1 cellular context compared by ENCODE assay signal in the genomic region with DNA sequence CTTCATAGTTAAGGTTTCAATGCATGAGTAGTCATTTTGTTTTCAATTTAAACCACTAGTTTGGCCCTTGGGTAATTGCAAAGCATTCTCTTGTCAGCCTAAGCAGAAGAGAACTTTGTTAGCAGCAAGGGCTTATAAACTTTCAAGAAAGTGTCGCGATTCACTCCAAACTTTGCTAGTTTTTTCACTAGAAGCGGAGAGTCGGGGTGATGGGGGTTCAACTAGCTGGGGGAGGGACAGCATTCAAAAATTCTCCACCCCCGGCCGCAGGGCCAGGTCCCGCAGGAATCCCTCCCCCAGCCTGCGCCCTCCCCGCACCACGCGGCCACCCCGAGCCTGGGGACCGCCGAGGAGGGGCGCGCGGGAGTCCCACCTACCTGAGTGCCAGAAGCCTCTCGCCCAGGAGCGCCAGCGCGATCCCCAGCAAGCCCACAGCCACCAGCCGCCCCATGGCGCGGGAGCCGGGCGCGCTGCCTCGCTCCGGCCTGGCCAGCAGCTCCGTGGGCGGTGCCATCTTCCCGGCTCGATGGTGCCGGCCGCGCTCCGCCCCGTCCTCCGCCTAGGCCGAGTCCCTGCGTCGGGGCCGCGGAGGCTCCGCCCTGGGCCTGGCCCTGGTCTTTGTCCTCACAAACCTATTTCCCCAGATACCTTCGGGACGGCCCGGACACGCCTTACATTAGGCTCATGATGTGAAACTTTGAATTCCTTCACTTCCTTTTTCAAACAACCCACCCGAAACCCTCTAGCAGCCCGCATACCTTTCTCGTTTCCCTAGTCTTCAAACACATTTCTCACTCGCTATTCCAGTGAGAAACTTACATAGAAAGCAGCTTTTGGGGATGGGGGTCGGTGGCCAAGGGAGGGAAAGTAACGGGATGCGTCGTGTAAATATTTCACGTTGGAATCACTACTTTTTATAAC.
TF ChIP-seq lines count a peak whose summit lies in the region.

A gene (minus strand): TSS at position 528 of the 921 bp plus-strand sequence. CDS start 77 bp downstream, at position 451.

TF ChIP-seq in HepG2, 621 proteins besides CTCF, POLR2A, EP300 and RAD21 (continued from another document and continues in another):
- TF ChIP-seq, protein P1, sequence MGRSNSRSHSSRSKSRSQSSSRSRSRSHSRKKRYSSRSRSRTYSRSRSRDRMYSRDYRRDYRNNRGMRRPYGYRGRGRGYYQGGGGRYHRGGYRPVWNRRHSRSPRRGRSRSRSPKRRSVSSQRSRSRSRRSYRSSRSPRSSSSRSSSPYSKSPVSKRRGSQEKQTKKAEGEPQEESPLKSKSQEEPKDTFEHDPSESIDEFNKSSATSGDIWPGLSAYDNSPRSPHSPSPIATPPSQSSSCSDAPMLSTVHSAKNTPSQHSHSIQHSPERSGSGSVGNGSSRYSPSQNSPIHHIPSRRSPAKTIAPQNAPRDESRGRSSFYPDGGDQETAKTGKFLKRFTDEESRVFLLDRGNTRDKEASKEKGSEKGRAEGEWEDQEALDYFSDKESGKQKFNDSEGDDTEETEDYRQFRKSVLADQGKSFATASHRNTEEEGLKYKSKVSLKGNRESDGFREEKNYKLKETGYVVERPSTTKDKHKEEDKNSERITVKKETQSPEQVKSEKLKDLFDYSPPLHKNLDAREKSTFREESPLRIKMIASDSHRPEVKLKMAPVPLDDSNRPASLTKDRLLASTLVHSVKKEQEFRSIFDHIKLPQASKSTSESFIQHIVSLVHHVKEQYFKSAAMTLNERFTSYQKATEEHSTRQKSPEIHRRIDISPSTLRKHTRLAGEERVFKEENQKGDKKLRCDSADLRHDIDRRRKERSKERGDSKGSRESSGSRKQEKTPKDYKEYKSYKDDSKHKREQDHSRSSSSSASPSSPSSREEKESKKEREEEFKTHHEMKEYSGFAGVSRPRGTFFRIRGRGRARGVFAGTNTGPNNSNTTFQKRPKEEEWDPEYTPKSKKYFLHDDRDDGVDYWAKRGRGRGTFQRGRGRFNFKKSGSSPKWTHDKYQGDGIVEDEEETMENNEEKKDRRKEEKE (IDR thresholded peaks at IDR 0.05): no peak
- peak; percentile 65; the same call in 1 of the 2 replicates for TF ChIP-seq ZSCAN9 (CRISPR knock-in tag; IDR thresholded peaks at IDR 0.05; ENCODE audit: borderline replicate concordance)
- TF ChIP-seq ZFP36 (IDR thresholded peaks at IDR 0.05; ENCODE audit: borderline replicate concordance, low read depth, low read length, partially characterized antibody): no peak
- TF ChIP-seq KDM1A (CRISPR knock-in tag; IDR thresholded peaks at IDR 0.05): no peak
- TF ChIP-seq NFIB (CRISPR knock-in tag; IDR thresholded peaks at IDR 0.05; ENCODE audit: borderline replicate concordance): no peak
- TF ChIP-seq ZNF350 (CRISPR knock-in tag; IDR thresholded peaks at IDR 0.05; ENCODE audit: borderline replicate concordance, low read depth): no peak
- TF ChIP-seq MYC (CRISPR knock-in tag; IDR thresholded peaks at IDR 0.05; ENCODE audit: borderline replicate concordance): peak; percentile 95
- no peak for TF ChIP-seq ZC3H13 (CRISPR knock-in tag; IDR thresholded peaks at IDR 0.05)
- 0 out of 2 replicates have a peak, but pooled peaks have one; percentile 30 for TF ChIP-seq MYNN (CRISPR knock-in tag; IDR thresholded peaks at IDR 0.05; ENCODE audit: low read depth)
- no peak for TF ChIP-seq NAIF1 (CRISPR knock-in tag; IDR thresholded peaks at IDR 0.05; ENCODE audit: borderline replicate concordance)
- TF ChIP-seq, protein P2, sequence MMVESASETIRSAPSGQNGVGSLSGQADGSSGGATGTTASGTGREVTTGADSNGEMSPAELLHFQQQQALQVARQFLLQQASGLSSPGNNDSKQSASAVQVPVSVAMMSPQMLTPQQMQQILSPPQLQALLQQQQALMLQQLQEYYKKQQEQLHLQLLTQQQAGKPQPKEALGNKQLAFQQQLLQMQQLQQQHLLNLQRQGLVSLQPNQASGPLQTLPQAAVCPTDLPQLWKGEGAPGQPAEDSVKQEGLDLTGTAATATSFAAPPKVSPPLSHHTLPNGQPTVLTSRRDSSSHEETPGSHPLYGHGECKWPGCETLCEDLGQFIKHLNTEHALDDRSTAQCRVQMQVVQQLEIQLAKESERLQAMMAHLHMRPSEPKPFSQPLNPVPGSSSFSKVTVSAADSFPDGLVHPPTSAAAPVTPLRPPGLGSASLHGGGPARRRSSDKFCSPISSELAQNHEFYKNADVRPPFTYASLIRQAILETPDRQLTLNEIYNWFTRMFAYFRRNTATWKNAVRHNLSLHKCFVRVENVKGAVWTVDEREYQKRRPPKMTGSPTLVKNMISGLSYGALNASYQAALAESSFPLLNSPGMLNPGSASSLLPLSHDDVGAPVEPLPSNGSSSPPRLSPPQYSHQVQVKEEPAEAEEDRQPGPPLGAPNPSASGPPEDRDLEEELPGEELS (CRISPR knock-in tag; IDR thresholded peaks at IDR 0.05): peak; percentile 67
- TF ChIP-seq, protein P3, sequence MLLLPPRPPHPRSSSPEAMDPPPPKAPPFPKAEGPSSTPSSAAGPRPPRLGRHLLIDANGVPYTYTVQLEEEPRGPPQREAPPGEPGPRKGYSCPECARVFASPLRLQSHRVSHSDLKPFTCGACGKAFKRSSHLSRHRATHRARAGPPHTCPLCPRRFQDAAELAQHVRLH (CRISPR knock-in tag; IDR thresholded peaks at IDR 0.05; ENCODE audit: borderline replicate concordance, low read depth): no peak; the same call in none of the 2 replicates
- peak; percentile 87; the same call in 1 of the 2 replicates for TF ChIP-seq ZNF616 (CRISPR knock-in tag; IDR thresholded peaks at IDR 0.05; ENCODE audit: low read depth)
- TF ChIP-seq ZNF234 (CRISPR knock-in tag; conservative IDR thresholded peaks at IDR 0.05): no peak
- TF ChIP-seq THAP11 (CRISPR knock-in tag; IDR thresholded peaks at IDR 0.05): peak; percentile 74
- no peak for TF ChIP-seq ISX (CRISPR knock-in tag; conservative IDR thresholded peaks at IDR 0.05)
- peak; percentile 80 for TF ChIP-seq BCL6 (CRISPR knock-in tag; IDR thresholded peaks at IDR 0.05)
- peak; percentile 69; the same call in 1 of the 2 replicates for TF ChIP-seq NKX3-1 (CRISPR knock-in tag; IDR thresholded peaks at IDR 0.05)
- TF ChIP-seq KAT7 (CRISPR knock-in tag; IDR thresholded peaks at IDR 0.05; ENCODE audit: borderline replicate concordance): peak; percentile 96
- TF ChIP-seq ARHGAP35 (CRISPR knock-in tag; IDR thresholded peaks at IDR 0.05; ENCODE audit: borderline replicate concordance): no peak
- TF ChIP-seq ZBTB21 (CRISPR knock-in tag; IDR thresholded peaks at IDR 0.05): no peak; the same call in 1 of the 2 replicates
- no peak for TF ChIP-seq ZNF746 (CRISPR knock-in tag; IDR thresholded peaks at IDR 0.05)
- no peak for TF ChIP-seq ZNF713 (CRISPR knock-in tag; IDR thresholded peaks at IDR 0.05)
- peak; percentile 50; the same call in 1 of the 2 replicates for TF ChIP-seq SP2 (CRISPR knock-in tag; IDR thresholded peaks at IDR 0.05)
- TF ChIP-seq, protein P4, sequence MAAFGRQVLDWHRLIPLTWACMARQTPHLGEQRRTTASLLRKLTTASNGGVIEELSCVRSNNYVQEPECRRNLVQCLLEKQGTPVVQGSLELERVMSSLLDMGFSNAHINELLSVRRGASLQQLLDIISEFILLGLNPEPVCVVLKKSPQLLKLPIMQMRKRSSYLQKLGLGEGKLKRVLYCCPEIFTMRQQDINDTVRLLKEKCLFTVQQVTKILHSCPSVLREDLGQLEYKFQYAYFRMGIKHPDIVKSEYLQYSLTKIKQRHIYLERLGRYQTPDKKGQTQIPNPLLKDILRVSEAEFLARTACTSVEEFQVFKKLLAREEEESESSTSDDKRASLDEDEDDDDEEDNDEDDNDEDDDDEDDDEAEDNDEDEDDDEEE (CRISPR knock-in tag; IDR thresholded peaks at IDR 0.05): no peak
- peak; percentile 28; the same call in 1 of the 2 replicates for TF ChIP-seq SIX4 (CRISPR knock-in tag; IDR thresholded peaks at IDR 0.05)
- TF ChIP-seq, protein P5, sequence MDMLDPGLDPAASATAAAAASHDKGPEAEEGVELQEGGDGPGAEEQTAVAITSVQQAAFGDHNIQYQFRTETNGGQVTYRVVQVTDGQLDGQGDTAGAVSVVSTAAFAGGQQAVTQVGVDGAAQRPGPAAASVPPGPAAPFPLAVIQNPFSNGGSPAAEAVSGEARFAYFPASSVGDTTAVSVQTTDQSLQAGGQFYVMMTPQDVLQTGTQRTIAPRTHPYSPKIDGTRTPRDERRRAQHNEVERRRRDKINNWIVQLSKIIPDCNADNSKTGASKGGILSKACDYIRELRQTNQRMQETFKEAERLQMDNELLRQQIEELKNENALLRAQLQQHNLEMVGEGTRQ (IDR thresholded peaks at IDR 0.05; ENCODE audit: low read depth, low read length): no peak
- TF ChIP-seq, protein P5 (CRISPR knock-in tag; IDR thresholded peaks at IDR 0.05; ENCODE audit: borderline replicate concordance): no peak
- TF ChIP-seq ZFAT (CRISPR knock-in tag; conservative IDR thresholded peaks at IDR 0.05): no peak
- no peak; the same call in 1 of the 2 replicates for TF ChIP-seq ZNF460 (CRISPR knock-in tag; IDR thresholded peaks at IDR 0.05; ENCODE audit: borderline replicate concordance)
- peak; percentile 72; the same call in 1 of the 2 replicates for TF ChIP-seq ZNF331 (CRISPR knock-in tag; IDR thresholded peaks at IDR 0.05)
- TF ChIP-seq ZMYM4 (CRISPR knock-in tag; IDR thresholded peaks at IDR 0.05): peak; percentile 93
- TF ChIP-seq HOXA3 (CRISPR knock-in tag; IDR thresholded peaks at IDR 0.05): peak; percentile 90
- TF ChIP-seq, protein P6, sequence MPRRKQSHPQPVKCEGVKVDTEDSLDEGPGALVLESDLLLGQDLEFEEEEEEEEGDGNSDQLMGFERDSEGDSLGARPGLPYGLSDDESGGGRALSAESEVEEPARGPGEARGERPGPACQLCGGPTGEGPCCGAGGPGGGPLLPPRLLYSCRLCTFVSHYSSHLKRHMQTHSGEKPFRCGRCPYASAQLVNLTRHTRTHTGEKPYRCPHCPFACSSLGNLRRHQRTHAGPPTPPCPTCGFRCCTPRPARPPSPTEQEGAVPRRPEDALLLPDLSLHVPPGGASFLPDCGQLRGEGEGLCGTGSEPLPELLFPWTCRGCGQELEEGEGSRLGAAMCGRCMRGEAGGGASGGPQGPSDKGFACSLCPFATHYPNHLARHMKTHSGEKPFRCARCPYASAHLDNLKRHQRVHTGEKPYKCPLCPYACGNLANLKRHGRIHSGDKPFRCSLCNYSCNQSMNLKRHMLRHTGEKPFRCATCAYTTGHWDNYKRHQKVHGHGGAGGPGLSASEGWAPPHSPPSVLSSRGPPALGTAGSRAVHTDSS (CRISPR knock-in tag; conservative IDR thresholded peaks at IDR 0.05): 0 out of 2 replicates have a peak, but pooled peaks have one; percentile 76
- TF ChIP-seq, protein P7, sequence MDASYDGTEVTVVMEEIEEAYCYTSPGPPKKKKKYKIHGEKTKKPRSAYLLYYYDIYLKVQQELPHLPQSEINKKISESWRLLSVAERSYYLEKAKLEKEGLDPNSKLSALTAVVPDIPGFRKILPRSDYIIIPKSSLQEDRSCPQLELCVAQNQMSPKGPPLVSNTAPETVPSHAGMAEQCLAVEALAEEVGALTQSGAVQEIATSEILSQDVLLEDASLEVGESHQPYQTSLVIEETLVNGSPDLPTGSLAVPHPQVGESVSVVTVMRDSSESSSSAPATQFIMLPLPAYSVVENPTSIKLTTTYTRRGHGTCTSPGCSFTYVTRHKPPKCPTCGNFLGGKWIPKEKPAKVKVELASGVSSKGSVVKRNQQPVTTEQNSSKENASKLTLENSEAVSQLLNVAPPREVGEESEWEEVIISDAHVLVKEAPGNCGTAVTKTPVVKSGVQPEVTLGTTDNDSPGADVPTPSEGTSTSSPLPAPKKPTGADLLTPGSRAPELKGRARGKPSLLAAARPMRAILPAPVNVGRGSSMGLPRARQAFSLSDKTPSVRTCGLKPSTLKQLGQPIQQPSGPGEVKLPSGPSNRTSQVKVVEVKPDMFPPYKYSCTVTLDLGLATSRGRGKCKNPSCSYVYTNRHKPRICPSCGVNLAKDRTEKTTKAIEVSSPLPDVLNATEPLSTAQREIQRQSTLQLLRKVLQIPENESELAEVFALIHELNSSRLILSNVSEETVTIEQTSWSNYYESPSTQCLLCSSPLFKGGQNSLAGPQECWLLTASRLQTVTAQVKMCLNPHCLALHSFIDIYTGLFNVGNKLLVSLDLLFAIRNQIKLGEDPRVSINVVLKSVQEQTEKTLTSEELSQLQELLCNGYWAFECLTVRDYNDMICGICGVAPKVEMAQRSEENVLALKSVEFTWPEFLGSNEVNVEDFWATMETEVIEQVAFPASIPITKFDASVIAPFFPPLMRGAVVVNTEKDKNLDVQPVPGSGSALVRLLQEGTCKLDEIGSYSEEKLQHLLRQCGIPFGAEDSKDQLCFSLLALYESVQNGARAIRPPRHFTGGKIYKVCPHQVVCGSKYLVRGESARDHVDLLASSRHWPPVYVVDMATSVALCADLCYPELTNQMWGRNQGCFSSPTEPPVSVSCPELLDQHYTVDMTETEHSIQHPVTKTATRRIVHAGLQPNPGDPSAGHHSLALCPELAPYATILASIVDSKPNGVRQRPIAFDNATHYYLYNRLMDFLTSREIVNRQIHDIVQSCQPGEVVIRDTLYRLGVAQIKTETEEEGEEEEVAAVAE (CRISPR knock-in tag; IDR thresholded peaks at IDR 0.05; ENCODE audit: borderline replicate concordance): no peak
- peak; percentile 97 for TF ChIP-seq KLF12 (CRISPR knock-in tag; IDR thresholded peaks at IDR 0.05; ENCODE audit: borderline replicate concordance)
- TF ChIP-seq PAX8 (CRISPR knock-in tag; IDR thresholded peaks at IDR 0.05; ENCODE audit: borderline replicate concordance): peak; percentile 94; the same call in 1 of the 2 replicates
- TF ChIP-seq FOXA1 (IDR thresholded peaks at IDR 0.05): no peak
- peak; percentile 35 for TF ChIP-seq FOXA1 (CRISPR knock-in tag; IDR thresholded peaks at IDR 0.05)
- TF ChIP-seq ZNF205 (CRISPR knock-in tag; IDR thresholded peaks at IDR 0.05): peak; percentile 47; the same call in 1 of the 2 replicates
